Comparison of ENCODE assay signal across 28 cellular contexts in the genomic region with DNA sequence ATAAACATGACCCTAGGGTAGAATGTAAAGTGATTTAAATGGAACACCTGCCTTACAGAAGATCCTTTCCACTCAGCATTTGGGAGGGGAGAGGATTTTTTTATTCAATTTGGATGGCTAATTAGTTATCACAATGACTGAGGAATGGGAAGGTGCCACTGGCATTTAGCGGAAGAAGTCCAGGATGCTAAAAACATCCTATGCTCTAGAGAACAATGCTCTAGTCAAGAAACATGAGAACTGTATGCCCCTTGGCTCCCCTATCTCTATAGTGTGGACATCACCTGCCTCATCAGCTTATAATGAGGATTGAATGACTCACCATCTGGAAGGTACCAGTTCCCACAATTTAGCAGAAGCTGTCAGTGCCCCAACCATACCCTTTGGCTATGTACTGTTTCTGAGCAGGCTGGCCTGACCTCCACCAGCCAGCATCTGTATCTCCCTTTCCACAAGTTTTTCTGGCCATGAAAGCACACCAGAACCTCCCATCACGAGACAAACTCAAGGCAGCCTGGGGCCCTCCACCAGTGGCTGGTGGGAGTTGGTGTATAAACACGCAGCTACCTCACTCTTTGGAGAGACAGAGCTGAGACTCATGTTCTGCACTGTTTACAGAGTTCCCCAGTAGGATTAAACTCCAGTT.
"Had no signal": no experiment of that assay in that cellular context is flagged by ENCODE, and none has a peak within 500 bp of the region (broad histone marks: within the 10 kb centered on the region; RNA-seq: fewer than 3 reads in every experiment).

No MANE protein-coding gene starts in this region.

- H3K36me3 Mint-ChIP-seq: activated naive CD8-positive, alpha-beta T cell treated with anti-CD3 and anti-CD28 coated beads, Interleukin-2, amount 10 ng/mL, durations not matched to agents 7 days and 5 days; natural killer cell; type B pancreatic cell had no signal

- H3K4me3 Mint-ChIP-seq: activated B cell treated with CpG ODN at 0.5 μM for 24 hours; activated CD4-positive, alpha-beta T cell treated with anti-CD3 and anti-CD28 coated beads for 36 hours; activated naive CD8-positive, alpha-beta T cell treated with anti-CD3 and anti-CD28 coated beads, Interleukin-2, amount 10 ng/mL, durations not matched to agents 7 days and 5 days; activated T-cell treated with anti-CD3 and anti-CD28 coated beads, Interleukin-2, amount 50 U/mL, for 4 hours; central memory CD8-positive, alpha-beta T cell; natural killer cell; type B pancreatic cell had no signal

- ATAC-seq: activated CD4-positive, alpha-beta T cell treated with anti-CD3 and anti-CD28 coated beads for 36 hours; activated T-cell treated with anti-CD3 and anti-CD28 coated beads, Interleukin-2, amount 50 U/mL, for 4 hours; gastrocnemius medialis; natural killer cell; psoas muscle had no signal

- H3K4me1 Mint-ChIP-seq: activated B cell treated with CpG ODN at 0.5 μM for 24 hours; activated CD4-positive, alpha-beta T cell treated with anti-CD3 and anti-CD28 coated beads for 36 hours; activated naive CD8-positive, alpha-beta T cell treated with anti-CD3 and anti-CD28 coated beads, Interleukin-2, amount 10 ng/mL, durations not matched to agents 7 days and 5 days; central memory CD8-positive, alpha-beta T cell; natural killer cell had no signal

- H3K9me3 Mint-ChIP-seq: activated B cell treated with CpG ODN at 0.5 μM for 24 hours; activated naive CD8-positive, alpha-beta T cell treated with anti-CD3 and anti-CD28 coated beads, Interleukin-2, amount 10 ng/mL, durations not matched to agents 7 days and 5 days; activated T-cell treated with anti-CD3 and anti-CD28 coated beads, Interleukin-2, amount 50 U/mL, for 4 hours; activated T-helper 2 cell treated with anti-CD3 and anti-CD28 coated beads, Interferon-gamma antibody, Interleukin-2, Interleukin-4, amounts not matched to agents 10 μg/mL and 5 μg/mL and 100 μg/mL, durations not matched to agents 14 hours and 24 hours and 36 hours; central memory CD8-positive, alpha-beta T cell; natural killer cell; type B pancreatic cell had no signal

- H3K27ac Mint-ChIP-seq: activated B cell treated with CpG ODN at 0.5 μM for 24 hours; activated CD4-positive, alpha-beta T cell treated with anti-CD3 and anti-CD28 coated beads for 36 hours; activated naive CD8-positive, alpha-beta T cell treated with anti-CD3 and anti-CD28 coated beads, Interleukin-2, amount 10 ng/mL, durations not matched to agents 7 days and 5 days; activated T-helper 2 cell treated with anti-CD3 and anti-CD28 coated beads, Interferon-gamma antibody, Interleukin-2, Interleukin-4, amounts not matched to agents 10 μg/mL and 5 μg/mL and 100 μg/mL, durations not matched to agents 14 hours and 24 hours and 36 hours; natural killer cell; type B pancreatic cell had no signal

- DNase-seq: activated B cell treated with CpG ODN at 0.5 μM for 24 hours; activated CD4-positive, alpha-beta T cell treated with anti-CD3 and anti-CD28 coated beads for 36 hours; activated CD4-positive, alpha-beta T cell treated with anti-CD3 and anti-CD28 coated beads, Interleukin-2, amount 50 U/mL, for 48 hours; activated CD8-positive, alpha-beta memory T cell treated with anti-CD3 and anti-CD28 coated beads, Interleukin-2, amount 50 U/mL, for 48 hours; activated naive CD4-positive, alpha-beta T cell; activated naive CD8-positive, alpha-beta T cell treated with anti-CD3 and anti-CD28 coated beads, Interleukin-2, amount 10 ng/mL, durations not matched to agents 7 days and 5 days; activated T-cell treated with anti-CD3 and anti-CD28 coated beads, Interleukin-2, amount 50 U/mL, for 4 hours; amniotic stem cell; colonic mucosa; gastrocnemius medialis; kidney glomerular epithelial cell; left ventricle myocardium inferior; midbrain; natural killer cell; ovary; psoas muscle; spleen; stimulated activated CD4-positive, alpha-beta T cell treated with anti-CD3 and anti-CD28 coated beads, Interleukin-4, amount 100 ng/mL, for 1 hour; stimulated activated naive CD4-positive, alpha-beta T cell treated with Interleukin-2 at 50 U/mL for 16 hours; T1000 had no signal

- H3K27ac ChIP-seq: breast epithelium, colonic mucosa, esophagus muscularis mucosa, gastrocnemius medialis, left ventricle myocardium inferior, neutrophil, ovary, psoas muscle, right atrium auricular region, spleen, thoracic aorta had no signal
